In genomic region chr11:126407682-126408288, GRCh38 we compare ENCODE assay signal across 22 cellular contexts.
"Had no signal": no experiment of that assay in that cellular context is flagged by ENCODE, and none has a peak within 500 bp of the region (broad histone marks: within the 10 kb centered on the region; RNA-seq: fewer than 3 reads in every experiment).

No MANE protein-coding gene starts in this region.

- H3K27ac ChIP-seq: foreskin keratinocyte, stomach, suprapubic skin, tibial artery had no signal

- DNase-seq: activated CD4-positive, alpha-beta T cell treated with anti-CD3 and anti-CD28 coated beads for 4 hours; activated CD4-positive, alpha-beta T cell treated with anti-CD3 and anti-CD28 coated beads, Interleukin-2, amount 50 U/mL, for 4 hours; activated effector memory CD4-positive, alpha-beta T cell treated with Interleukin-2 at 50 U/mL for 16 hours; activated naive CD4-positive, alpha-beta T cell treated with Interleukin-2 at 50 U/mL for 16 hours; activated T-cell treated with anti-CD3 and anti-CD28 coated beads for 4 hours; anterior cingulate cortex; foreskin keratinocyte; heart right ventricle; kidney glomerular epithelial cell; midbrain; naive thymus-derived CD8-positive, alpha-beta T cell; stimulated activated CD4-positive, alpha-beta T cell treated with anti-CD3 and anti-CD28 coated beads, Interleukin-4, amount 100 ng/mL, for 24 hours; stimulated activated naive B cell treated with anti-CD40 and anti-IgM and Interleukin-4, amounts not matched to agents 10 μg/mL and 1 μg/mL and 100 μg/mL, for 72 hours; stomach; T-helper 1 cell; tibial artery had no signal

- H3K4me3 Mint-ChIP-seq: activated naive CD8-positive, alpha-beta T cell; naive thymus-derived CD8-positive, alpha-beta T cell; neural crest cell; stimulated activated naive B cell treated with anti-CD40 and anti-IgM and Interleukin-4, amounts not matched to agents 10 μg/mL and 1 μg/mL and 100 μg/mL, for 72 hours; T-helper 2 cell treated with Interferon-gamma antibody and Interleukin-4, amounts not matched to agents 5 μg/mL and 100 μg/mL, for 36 hours had no signal

- H3K9me3 Mint-ChIP-seq: naive thymus-derived CD8-positive, alpha-beta T cell; neural crest cell; stimulated activated naive B cell treated with anti-CD40 and anti-IgM and Interleukin-4, amounts not matched to agents 10 μg/mL and 1 μg/mL and 100 μg/mL, for 72 hours; T-helper 2 cell treated with Interferon-gamma antibody and Interleukin-4, amounts not matched to agents 5 μg/mL and 100 μg/mL, for 36 hours had no signal

- H3K27me3 ChIP-seq: foreskin keratinocyte, heart right ventricle, stomach, suprapubic skin, tibial artery had no signal

- H3K4me1 Mint-ChIP-seq: naive thymus-derived CD8-positive, alpha-beta T cell; stimulated activated naive B cell treated with anti-CD40 and anti-IgM and Interleukin-4, amounts not matched to agents 10 μg/mL and 1 μg/mL and 100 μg/mL, for 72 hours had no signal

- H3K4me3 ChIP-seq: coronary artery, heart right ventricle, skin epidermis, stomach, suprapubic skin, tibial artery had no signal

- H3K27me3 Mint-ChIP-seq: activated naive CD8-positive, alpha-beta T cell; naive thymus-derived CD8-positive, alpha-beta T cell; stimulated activated naive B cell treated with anti-CD40 and anti-IgM and Interleukin-4, amounts not matched to agents 10 μg/mL and 1 μg/mL and 100 μg/mL, for 72 hours had no signal

- H3K27ac Mint-ChIP-seq: activated naive CD8-positive, alpha-beta T cell; stimulated activated naive B cell treated with anti-CD40 and anti-IgM and Interleukin-4, amounts not matched to agents 10 μg/mL and 1 μg/mL and 100 μg/mL, for 72 hours; T-helper 2 cell treated with Interferon-gamma antibody and Interleukin-4, amounts not matched to agents 5 μg/mL and 100 μg/mL, for 36 hours had no signal

- ATAC-seq: foreskin keratinocyte; heart right ventricle; naive thymus-derived CD8-positive, alpha-beta T cell; stimulated activated naive B cell treated with anti-CD40 and anti-IgM and Interleukin-4, amounts not matched to agents 10 μg/mL and 1 μg/mL and 100 μg/mL, for 72 hours had no signal

- H3K9me3 ChIP-seq: heart right ventricle, stomach, suprapubic skin, tibial artery had no signal
